Comparison of ENCODE assay signal across 7 cellular contexts in the genomic region with DNA sequence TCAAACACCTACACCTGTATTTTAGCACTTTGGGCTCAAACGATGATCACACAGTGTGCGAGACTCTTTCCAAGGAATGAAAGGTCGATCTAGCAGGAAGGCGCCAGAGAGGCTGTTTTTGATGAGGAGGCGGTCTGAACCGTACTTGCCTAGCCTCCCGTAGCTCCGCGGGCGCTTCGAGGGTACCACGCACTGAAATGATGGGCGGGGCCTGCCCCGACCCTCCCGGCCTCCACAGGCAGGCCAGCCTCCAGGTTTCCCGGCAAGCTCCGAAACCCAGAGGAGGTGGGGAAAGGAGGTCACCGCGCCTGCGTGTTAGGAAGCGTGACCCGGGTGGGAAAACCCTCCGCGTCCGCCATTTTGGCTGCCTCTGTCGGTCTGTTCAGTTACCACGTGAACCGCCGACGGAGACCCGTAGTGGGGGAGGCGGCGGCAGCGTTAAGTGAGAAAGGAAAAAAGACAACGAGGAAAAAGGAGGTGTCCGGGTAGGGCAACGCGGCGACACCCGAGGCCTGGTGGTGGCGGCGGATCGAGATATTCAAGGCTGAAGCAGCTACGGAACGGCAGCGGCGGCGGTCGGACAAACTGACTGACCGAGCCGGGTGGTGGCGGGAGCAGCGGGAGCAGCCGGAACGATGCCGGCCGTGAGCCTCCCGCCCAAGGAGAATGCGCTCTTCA. TPM values are rescaled to one million over a fixed set of nuclear protein-coding genes. Genes with fewer than 3 reads are reported as not detected.
DNase-seq lines count a peak whose midpoint lies in the region; ATAC-seq and TF ChIP-seq lines count a peak whose summit lies in the region.

A gene (plus strand): TSS at position 363 of the 678 bp plus-strand sequence. CDS start 273 bp downstream, at position 636.

- ATAC-seq in GM18508 (IDR thresholded peaks at IDR 0.05; ENCODE audit: insufficient read depth, unreplicated experiment) (peak; percentile 70), HG03025 (IDR thresholded peaks at IDR 0.05; ENCODE audit: low FRiP score, unreplicated experiment) (peak; percentile 81)

- peaks cover 67% of the 10 kb centered on the region for H3K79me2 ChIP-seq in hepatocyte

- peaks cover 13% of the 10 kb centered on the region for H3K4me1 ChIP-seq in hepatocyte (ENCODE audit: insufficient read depth)

- peak within 1 kb of the TSS; percentile 86 for H2AFZ ChIP-seq in hepatocyte

- no peaks in the 10 kb centered on the region for H3K27me3 ChIP-seq in hepatocyte

- peak within 1 kb of the TSS; percentile 86 for H3K4me3 ChIP-seq in hepatocyte

- no peaks in the 10 kb centered on the region for H3K36me3 ChIP-seq in hepatocyte (replicated peaks; ENCODE audit: insufficient read depth, low read depth)

- no peaks in the 10 kb centered on the region for H3K9me3 ChIP-seq in hepatocyte (ENCODE audit: low read depth)

- TF ChIP-seq CTCF in hepatocyte (IDR thresholded peaks at IDR 0.05; ENCODE audit: poor library complexity) = no peak

- under 1% methylated on average over 56 of the region's 59 CpGs for WGBS in hepatocyte (ENCODE audit: low lambda C conversion rate, missing lambda C conversion rate)

- DNase-seq in NCI-H2081 (lab: John Stamatoyannopoulos, UW) (peak; percentile 96 to 97), T1000 (lab: John Stamatoyannopoulos, UW) (peak; percentile 93), astrocyte of the hippocampus (ENCODE audit: low read depth, low spot score) (peak; percentile 99), hepatocyte (ENCODE audit: low spot score) (peak; percentile 99), retina (peak; percentile 98)

- peak within 1 kb of the TSS; percentile 96 for H3K27ac ChIP-seq in hepatocyte

- H3K4me2 ChIP-seq in hepatocyte = peak within 1 kb of the TSS; percentile 79

- peaks cover 9% of the 10 kb centered on the region for H4K20me1 ChIP-seq in hepatocyte (ENCODE audit: insufficient read depth, poor library complexity, severe bottlenecking)

- H3K9me2 ChIP-seq in hepatocyte (replicated peaks; ENCODE audit: insufficient read depth) = no peaks in the 10 kb centered on the region

RNA-seq across cellular contexts. Expression of the gene that starts here (rescaled TPM):
- 26.9 and 29.6 TPM in 2 replicates for total RNA-seq in hepatocyte
- 15.3 and 25.6 TPM in 2 replicates for polyA plus RNA-seq in hepatocyte

Comparison
In these comparisons a context has a peak if more than half of its experiments do, and no peak if none do; other contexts are left out.
1. Peak in every context shown above with its lines: DNase-seq, ATAC-seq, H3K4me3 ChIP-seq and H3K27ac ChIP-seq.